In the genomic region with DNA sequence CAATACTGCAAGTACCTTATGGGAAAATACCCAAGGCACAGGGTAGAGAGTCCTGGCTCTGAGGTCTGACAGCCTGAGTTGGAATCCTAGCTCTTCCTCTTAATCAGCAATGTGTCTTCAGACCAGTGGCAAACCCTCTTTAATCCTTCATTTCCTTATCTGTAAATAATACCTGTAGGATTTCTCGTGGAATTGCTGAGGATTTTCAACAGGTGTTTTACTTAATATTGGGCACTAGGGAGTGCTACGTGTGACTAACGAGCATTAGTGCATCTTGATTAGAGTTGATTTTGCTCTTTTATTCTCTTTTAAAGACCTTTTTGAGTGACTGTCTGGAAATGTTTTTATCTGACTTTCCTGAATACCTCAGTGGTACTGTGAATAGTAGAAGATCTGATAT, we compare ENCODE assay signal across 16 cellular contexts. TPM values are rescaled to one million over a fixed set of nuclear protein-coding genes. Genes with fewer than 3 reads are reported as not detected.
DNase-seq lines count a peak whose midpoint lies in the region; ATAC-seq and TF ChIP-seq lines count a peak whose summit lies in the region.
"Had no signal": no experiment of that assay in that cellular context is flagged by ENCODE, and none has a peak within 500 bp of the region (broad histone marks: within the 10 kb centered on the region; RNA-seq: fewer than 3 reads in every experiment).

No MANE protein-coding gene starts in this region.

- H3K27me3 Mint-ChIP-seq in endodermal cell (ENCODE audit: insufficient read depth) (no peaks in the 10 kb centered on the region), mesothelial cell of epicardium (ENCODE audit: low read depth) (no peaks in the 10 kb centered on the region)

- ATAC-seq in HG03354 (IDR thresholded peaks at IDR 0.05; ENCODE audit: poor library complexity, severe bottlenecking, unreplicated experiment), result no peak
- ATAC-seq in body of pancreas, result no peak
- ATAC-seq: GM12878, HCT116 had no signal

- H3K9me3 Mint-ChIP-seq in endodermal cell (no peaks in the 10 kb centered on the region), mesothelial cell of epicardium (no peaks in the 10 kb centered on the region)

- H3K9ac ChIP-seq in endodermal cell (ENCODE audit: extremely low read depth, low read length, poor library complexity, severe bottlenecking), result no peak overlapping the region
- H3K9ac ChIP-seq: BLaER1 had no signal

- 83 to 90% methylated on average over 2 to 3 of the region's 3 CpGs for WGBS in endodermal cell (ENCODE audit: insufficient coverage in 1 of 2, insufficient read length in 1 of 2), 2 experiments
- 57 to 73% methylated on average over 3 of the region's 3 CpGs for WGBS in body of pancreas, 2 donors

- peaks cover 16% of the 10 kb centered on the region for H3K36me3 Mint-ChIP-seq in endodermal cell (ENCODE audit: low read depth)
- H3K36me3 Mint-ChIP-seq in mesothelial cell of epicardium, result no peaks in the 10 kb centered on the region

- DNase-seq in cardiac muscle cell (ENCODE audit: low read depth in 1 of 2, low spot score in 1 of 2), result no peak
- no peak for DNase-seq in right atrium auricular region (ENCODE audit: low spot score)
- DNase-seq in endodermal cell, result no peak
- no peak for DNase-seq in mesothelial cell of epicardium (ENCODE audit: low spot score in 2 of 2, unreplicated experiment in 2 of 2)
- DNase-seq in GM10248 (ENCODE audit: extremely low spot score), result no peak
- no peak for DNase-seq in NCI-H1417 (lab: John Stamatoyannopoulos, UW)
- DNase-seq in body of pancreas, result no peak
- DNase-seq: 8988T, AML-193, Calu3, DMS 273 treated with DMSO at 0.1 percent for 48 hours had no signal

- intact Hi-C loops in body of pancreas (cut with DNase I), result no loop called here

- peaks cover 64% of the 10 kb centered on the region for H3K4me1 Mint-ChIP-seq in endodermal cell
- H3K4me1 Mint-ChIP-seq in mesothelial cell of epicardium, result peaks cover 88% of the 10 kb centered on the region

- H3K27me3 ChIP-seq in cardiac muscle cell (no peaks in the 10 kb centered on the region), right atrium auricular region (no peaks in the 10 kb centered on the region), endodermal cell (ENCODE audit: control insufficient read depth, insufficient read depth, low read length, poor library complexity, severe bottlenecking) (no peaks in the 10 kb centered on the region), body of pancreas (no peaks in the 10 kb centered on the region)
- H3K27me3 ChIP-seq: BLaER1 had no signal

- H3K4me3 ChIP-seq in cardiac muscle cell (no peak overlapping the region), right atrium auricular region (no peak overlapping the region), endodermal cell (ENCODE audit: low read length) (no peak overlapping the region), body of pancreas (no peak overlapping the region)
- H3K4me3 ChIP-seq: BLaER1, GM12878 had no signal

- no peak overlapping the region for H3K4me3 Mint-ChIP-seq in endodermal cell
- H3K4me3 Mint-ChIP-seq in mesothelial cell of epicardium, result no peak overlapping the region

- CTCF ChIA-PET in GM10248 (lab: Yijun Ruan, JAX), result interaction anchor here (1.2 kb wide), 2 partner anchors 11 to 47 kb away, joined by 3 to 4 read pairs; no protein-coding TSS in a partner anchor

- POLR2A ChIA-PET in GM10248 (lab: Yijun Ruan, JAX), result no interaction called here

- H3K4me1 ChIP-seq in cardiac muscle cell (ENCODE audit: low read depth), result peaks cover 28% of the 10 kb centered on the region
- H3K4me1 ChIP-seq in right atrium auricular region, result peaks cover 0 to 23% of the 10 kb centered on the region in 2 donors
- peaks cover 4% of the 10 kb centered on the region for H3K4me1 ChIP-seq in endodermal cell (ENCODE audit: control insufficient read depth, insufficient read depth, low read length)
- peaks cover 12% of the 10 kb centered on the region for H3K4me1 ChIP-seq in body of pancreas
- H3K4me1 ChIP-seq: BLaER1 had no signal

- TF ChIP-seq CTCF in cardiac muscle cell (IDR thresholded peaks at IDR 0.05; ENCODE audit: low read depth, low read length) (no peak), right atrium auricular region (IDR thresholded peaks at IDR 0.05) (no peak), endodermal cell (conservative IDR thresholded peaks at IDR 0.05) (peak; percentile 16), mesothelial cell of epicardium (IDR thresholded peaks at IDR 0.05; ENCODE audit: unreplicated experiment) (no peak), GM10248 (IDR thresholded peaks at IDR 0.05; ENCODE audit: control extremely low read depth, extremely low read depth, low read depth, missing control alignments) (no peak), body of pancreas (IDR thresholded peaks at IDR 0.05) (no peak)

- H3K27ac Mint-ChIP-seq in endodermal cell (no peak overlapping the region), mesothelial cell of epicardium (peak overlapping the region; percentile 86)

- H3K9me3 ChIP-seq in cardiac muscle cell (ENCODE audit: low read depth) (no peaks in the 10 kb centered on the region), right atrium auricular region (no peaks in the 10 kb centered on the region), endodermal cell (ENCODE audit: control insufficient read depth, low read length) (no peaks in the 10 kb centered on the region), body of pancreas (no peaks in the 10 kb centered on the region)
- H3K9me3 ChIP-seq: BLaER1 had no signal

- H3K36me3 ChIP-seq in cardiac muscle cell (no peaks in the 10 kb centered on the region), right atrium auricular region (no peaks in the 10 kb centered on the region), endodermal cell (ENCODE audit: control insufficient read depth, insufficient read depth, low read length) (peaks cover 11% of the 10 kb centered on the region), body of pancreas (replicated peaks in 1 of 2; ENCODE audit: insufficient read depth in 1 of 2, low read depth in 2 of 2) (no peaks in the 10 kb centered on the region)
- H3K36me3 ChIP-seq: BLaER1 had no signal

- no peak for TF ChIP-seq POLR2A in body of pancreas (IDR thresholded peaks at IDR 0.05)

- H3K27ac ChIP-seq in cardiac muscle cell, result peak overlapping the region; percentile 49
- no peak overlapping the region for H3K27ac ChIP-seq in right atrium auricular region
- H3K27ac ChIP-seq in endodermal cell (ENCODE audit: low read depth, low read length), result no peak overlapping the region
- no peak overlapping the region for H3K27ac ChIP-seq in body of pancreas
- H3K27ac ChIP-seq: BLaER1 had no signal

RNA-seq across cellular contexts. Expression of a gene that starts 48.9 kb away (rescaled TPM):
- total RNA-seq in cardiac muscle cell (19.3 and 23.7 TPM in 2 replicates), right atrium auricular region (1 to 10 TPM; 3.0 TPM), endodermal cell (100 to 1,000 TPM; 110 to 133 TPM), mesothelial cell of epicardium (153 to 161 TPM (median 159 TPM) in 3 replicates), body of pancreas (10 to 100 TPM; 16.3 to 16.5 TPM)
- 13.6 and 19.5 TPM in 2 replicates for polyA plus RNA-seq in cardiac muscle cell
- polyA plus RNA-seq in endodermal cell (2013, experiment 1 of 2), result 41.9 TPM
- polyA plus RNA-seq in endodermal cell (2013, experiment 2 of 2), result 49.8 TPM
- total RNA-seq: Calu3, GM12878, HT-29 had no signal
- polyA plus RNA-seq: GM12878 had no signal
